In the genomic region with DNA sequence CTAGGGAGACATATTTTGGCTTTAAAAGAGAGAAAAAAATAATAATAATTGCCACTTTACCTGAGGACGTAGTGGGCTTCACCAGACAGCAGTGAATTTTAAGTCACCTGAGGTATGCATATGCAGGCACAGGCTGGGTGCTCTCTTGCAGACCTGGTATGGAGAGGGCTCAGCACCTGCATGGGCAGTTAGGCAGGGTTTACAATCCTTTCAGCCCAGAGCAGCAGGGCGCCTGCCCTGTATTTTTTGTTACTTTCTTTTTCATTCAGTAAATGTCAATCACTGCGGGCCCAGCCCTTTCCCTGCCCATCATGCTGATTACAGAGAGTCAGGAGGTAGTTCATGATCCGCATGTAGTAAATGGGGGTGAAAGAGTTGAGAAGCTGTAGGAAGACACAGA, we compare ENCODE assay signal across 1 cellular context.
TF ChIP-seq lines count a peak whose summit lies in the region.

No MANE protein-coding gene starts in this region.

TF ChIP-seq in GM23338, 12 proteins besides CTCF, POLR2A, EP300 and RAD21 (continued from another document):
- TF ChIP-seq ZNF462 (CRISPR knock-in tag; IDR thresholded peaks at IDR 0.05) (no peak), ETS1 (IDR thresholded peaks at IDR 0.05) (no peak)
